8 cellular contexts compared by ENCODE assay signal in the genomic region with DNA sequence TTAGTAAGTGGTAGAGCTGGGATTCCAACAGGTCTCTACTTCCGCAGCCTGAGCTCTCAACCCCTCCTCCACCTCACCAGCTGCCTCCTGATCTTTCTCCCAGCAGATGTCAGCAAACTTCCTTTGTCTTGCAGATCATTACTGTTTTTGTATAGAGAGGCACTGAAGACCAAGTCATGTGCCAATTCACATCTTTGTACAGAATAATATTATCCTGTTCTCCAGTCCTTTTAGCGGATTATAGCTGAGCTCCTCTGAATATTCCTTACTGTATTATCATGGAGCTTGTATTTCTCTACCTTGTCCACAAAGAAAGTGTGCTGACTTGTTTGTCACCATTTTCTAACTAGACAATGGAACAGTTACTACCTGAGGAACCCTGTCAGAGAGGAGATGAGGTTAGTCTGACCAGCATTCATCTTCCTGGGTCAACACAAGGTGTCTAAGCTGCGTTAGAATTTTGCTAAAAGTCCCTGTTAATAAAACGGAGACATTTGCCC.
A peak's percentile ranks its signal among the peaks of the same experiment; 100 is the strongest.
DNase-seq lines count a peak whose midpoint lies in the region; ATAC-seq, FAIRE-seq and TF ChIP-seq lines count a peak whose summit lies in the region.

No MANE protein-coding gene starts in this region.

- H3K36me3 Mint-ChIP-seq in endodermal cell (ENCODE audit: low read depth) = no peaks in the 10 kb centered on the region

- peaks cover 13% of the 10 kb centered on the region for H3K4me1 Mint-ChIP-seq in endodermal cell

- H3K27me3 ChIP-seq in endodermal cell (ENCODE audit: control insufficient read depth, insufficient read depth, low read length, poor library complexity, severe bottlenecking) = no peaks in the 10 kb centered on the region

- no peaks in the 10 kb centered on the region for H3K27me3 Mint-ChIP-seq in endodermal cell (ENCODE audit: insufficient read depth)

- no peak overlapping the region for H3K4me3 Mint-ChIP-seq in endodermal cell

- H3K27ac ChIP-seq in A549 (peak overlapping the region; percentile 82 to 89), endodermal cell (ENCODE audit: low read depth, low read length) (peak overlapping the region; percentile 59)

- TF ChIP-seq RAD21 in A549 (conservative IDR thresholded peaks at IDR 0.05 in 1 of 2, IDR thresholded peaks at IDR 0.05 in 1 of 2) = peak; percentile 93

- POLR2A ChIA-PET in A549 (lab: Yijun Ruan, JAX) = interaction anchor here (0.9 to 1.5 kb wide), 2 partner anchors 139 to 142 kb away, joined by 4 to 9 read pairs; partner anchors contain the start of gene ARHGAP5

- peaks cover 64% of the 10 kb centered on the region for H3K4me1 ChIP-seq in A549
- no peaks in the 10 kb centered on the region for H3K4me1 ChIP-seq in endodermal cell (ENCODE audit: control insufficient read depth, insufficient read depth, low read length)
- peaks cover 13% of the 10 kb centered on the region for H3K4me1 ChIP-seq in mucosa of descending colon (ENCODE audit: low read depth)

- H3K27ac Mint-ChIP-seq in endodermal cell = no peak overlapping the region

- CTCF ChIA-PET in A549 (lab: Yijun Ruan, JAX) = interaction anchor here (0.6 to 3.4 kb wide), 50 partner anchors 9 to 577 kb away, joined by 3 to 67 read pairs (median 4); partner anchors contain the start of genes ARHGAP5, RNU6-7 and RNU6-8

- H3K9me3 Mint-ChIP-seq in endodermal cell = no peaks in the 10 kb centered on the region

- peak; percentile 78 for TF ChIP-seq CTCF in A549 (IDR thresholded peaks at IDR 0.05)
- TF ChIP-seq CTCF in endodermal cell (conservative IDR thresholded peaks at IDR 0.05) = peak; percentile 71
- no peak for TF ChIP-seq CTCF in mucosa of descending colon (IDR thresholded peaks at IDR 0.05)

- H3K9ac ChIP-seq in endodermal cell (ENCODE audit: extremely low read depth, low read length, poor library complexity, severe bottlenecking) = no peak overlapping the region

- FAIRE-seq in A549 (lab: Jason Lieb, UNC) = peak; percentile 65

- no peak overlapping the region for H3K4me3 ChIP-seq in A549
- H3K4me3 ChIP-seq in endodermal cell (ENCODE audit: low read length) = no peak overlapping the region
- H3K4me3 ChIP-seq in mucosa of descending colon = no peak overlapping the region

- no peak for TF ChIP-seq POLR2A in A549 (IDR thresholded peaks at IDR 0.05; ENCODE audit: low read length)

- TF ChIP-seq EP300 in A549 (IDR thresholded peaks at IDR 0.05) = no peak

- intact Hi-C loops in mucosa of descending colon (cut with DNase I, micrococcal nuclease) = loop anchor here in 1 of 2 donors (5.0 kb wide), 1 partner anchor 317 kb away; no protein-coding TSS in a partner anchor

- WGBS in A549 (ENCODE audit: missing lambda C conversion rate) = 24% methylated on average over 4 of the region's 4 CpGs
- 20 to 33% methylated on average over 2 to 4 of the region's 4 CpGs for WGBS in endodermal cell (ENCODE audit: insufficient coverage in 1 of 2, insufficient read length in 1 of 2), 2 experiments

- DNase-seq in A549 (ENCODE audit: low read depth in 1 of 2, low spot score in 1 of 2) = peak; percentile 45 to 87
- peak; percentile 67 for DNase-seq in HCEC 1CT
- DNase-seq in NCI-H748 treated with DMSO at 0.1 percent for 48 hours (lab: John Stamatoyannopoulos, UW) = peak; percentile 61
- DNase-seq in endodermal cell = peak; percentile 85
- peak in 2 of 3 donors; percentile 60 to 76 for DNase-seq in mucosa of descending colon
- no peak for DNase-seq in CD1c-positive myeloid dendritic cell (ENCODE audit: extremely low spot score)

- H3K9me3 ChIP-seq in A549 (no peaks in the 10 kb centered on the region), endodermal cell (ENCODE audit: control insufficient read depth, low read length) (no peaks in the 10 kb centered on the region), mucosa of descending colon (no peaks in the 10 kb centered on the region)

- peak overlapping the region; percentile 47 for H3K4me2 ChIP-seq in A549

- H3K36me3 ChIP-seq in endodermal cell (ENCODE audit: control insufficient read depth, insufficient read depth, low read length) = no peaks in the 10 kb centered on the region
- no peaks in the 10 kb centered on the region for H3K36me3 ChIP-seq in mucosa of descending colon (ENCODE audit: low read depth)

- ATAC-seq in A549 (peak; percentile 62 to 68), mucosa of descending colon (peak; percentile 73), GM18511 (IDR thresholded peaks at IDR 0.05; ENCODE audit: unreplicated experiment) (no peak), HG03354 (IDR thresholded peaks at IDR 0.05; ENCODE audit: poor library complexity, severe bottlenecking, unreplicated experiment) (no peak)

TF ChIP-seq in A549, 52 proteins besides CTCF, POLR2A, EP300 and RAD21:
- TF ChIP-seq MYC (IDR thresholded peaks at IDR 0.05; ENCODE audit: borderline replicate concordance, low read length) (0 out of 2 replicates have a peak, but pooled peaks have one; percentile 42), GATA3 (IDR thresholded peaks at IDR 0.05; ENCODE audit: borderline replicate concordance) (no peak), SMC3 (IDR thresholded peaks at IDR 0.05) (peak; percentile 91), JUN (IDR thresholded peaks at IDR 0.05) (no peak), KDM1A (IDR thresholded peaks at IDR 0.05; ENCODE audit: low read depth) (no peak), FOSL2 (IDR thresholded peaks at IDR 0.05) (no peak), FOSL2 (CRISPR knock-in tag; IDR thresholded peaks at IDR 0.05) (no peak), NR3C1 (IDR thresholded peaks at IDR 0.05) (no peak), NPAS2 (CRISPR knock-in tag; IDR thresholded peaks at IDR 0.05; ENCODE audit: borderline replicate concordance) (no peak), HDAC2 (IDR thresholded peaks at IDR 0.05) (no peak), FOXS1 (CRISPR knock-in tag; IDR thresholded peaks at IDR 0.05) (no peak), EHMT2 (IDR thresholded peaks at IDR 0.05; ENCODE audit: low read depth) (no peak), HOXB5 (CRISPR knock-in tag; IDR thresholded peaks at IDR 0.05) (no peak), KDM5A (IDR thresholded peaks at IDR 0.05) (no peak), HOXB13 (CRISPR knock-in tag; IDR thresholded peaks at IDR 0.05; ENCODE audit: low read depth) (no peak), CEBPB (IDR thresholded peaks at IDR 0.05) (no peak), ESRRA (IDR thresholded peaks at IDR 0.05; ENCODE audit: borderline replicate concordance, low read length) (no peak)
- TF ChIP-seq, protein P1, sequence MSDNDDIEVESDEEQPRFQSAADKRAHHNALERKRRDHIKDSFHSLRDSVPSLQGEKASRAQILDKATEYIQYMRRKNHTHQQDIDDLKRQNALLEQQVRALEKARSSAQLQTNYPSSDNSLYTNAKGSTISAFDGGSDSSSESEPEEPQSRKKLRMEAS (IDR thresholded peaks at IDR 0.05) = peak; percentile 44; the same call in 1 of the 2 replicates
TF ChIP-seq in A549: peak in this region for 3.

Comparison
In these comparisons a context has a peak if more than half of its experiments do, and no peak if none do; other contexts are left out.
1. ATAC-seq: peak in A549 (2 of 2) and mucosa of descending colon (single experiment); none in GM18511 (single experiment) and HG03354 (single experiment).